In the genomic region with DNA sequence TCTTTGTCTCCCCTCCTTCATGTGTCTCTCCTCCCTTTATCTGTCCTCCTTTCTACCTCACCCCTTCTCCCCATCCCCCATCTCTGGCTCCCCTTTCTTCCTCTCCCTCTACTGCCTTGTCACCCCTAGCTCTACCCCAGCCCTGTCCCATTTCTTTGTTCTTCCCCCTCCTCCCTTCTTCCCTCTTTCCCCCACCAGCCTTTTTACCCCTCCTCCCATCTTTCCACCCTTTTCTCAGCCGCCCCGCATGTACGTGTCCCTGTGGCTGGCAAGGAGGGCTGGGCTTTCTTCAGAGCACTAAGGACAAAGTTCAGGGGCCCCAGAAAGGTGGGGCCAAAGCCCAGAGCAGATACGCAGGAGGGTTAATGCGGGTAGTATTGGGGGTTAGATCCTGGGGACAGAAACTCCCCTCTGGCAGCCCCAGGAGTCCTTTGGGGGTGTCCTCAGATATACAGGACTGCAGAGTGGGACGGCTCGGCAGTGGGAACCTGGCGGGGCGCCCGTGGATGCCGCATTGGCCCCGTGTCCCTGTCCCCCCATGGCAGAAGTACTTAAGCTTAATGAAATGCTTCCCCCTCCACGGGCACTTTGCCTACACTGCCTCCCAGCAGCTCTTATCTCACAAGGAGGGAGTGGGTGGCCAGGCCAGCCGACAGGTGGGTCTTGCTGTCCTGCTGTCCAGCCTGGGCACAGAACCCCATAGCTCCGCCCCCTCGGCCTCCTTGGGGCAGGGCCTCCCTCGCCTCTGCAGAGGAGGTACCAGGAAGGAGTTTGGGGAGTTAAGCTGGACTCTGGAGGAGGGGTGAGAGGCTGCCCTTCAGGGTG, we compare ENCODE assay signal across 10 cellular contexts. TPM values are rescaled to one million over a fixed set of nuclear protein-coding genes. Genes with fewer than 3 reads are reported as not detected.
DNase-seq lines count a peak whose midpoint lies in the region; ATAC-seq lines count a peak whose summit lies in the region.
"Had no signal": no experiment of that assay in that cellular context is flagged by ENCODE, and none has a peak within 500 bp of the region (broad histone marks: within the 10 kb centered on the region; RNA-seq: fewer than 3 reads in every experiment).

No MANE protein-coding gene starts in this region.

- H3K27me3 Mint-ChIP-seq in activated T-helper 17 cell treated with anti-CD3 and anti-CD28 coated beads, Interleukin-2, amount 50 U/mL, for 72 hours, result no peaks in the 10 kb centered on the region

- H3K9me3 Mint-ChIP-seq in activated T-helper 17 cell treated with anti-CD3 and anti-CD28 coated beads, Interleukin-2, amount 50 U/mL, for 72 hours, result no peaks in the 10 kb centered on the region
- H3K9me3 Mint-ChIP-seq in stimulated activated effector memory CD8-positive, alpha-beta T cell treated with anti-CD3 and anti-CD28 coated beads, Interleukin-12 subunit alpha, Interleukin-12 subunit beta, amount 100 ng/mL, for 72 hours, result no peaks in the 10 kb centered on the region

- no peak for ATAC-seq in activated T-helper 17 cell treated with anti-CD3 and anti-CD28 coated beads, Interleukin-2, amount 50 U/mL, for 72 hours (replicated peaks)
- no peak for ATAC-seq in stimulated activated effector memory CD8-positive, alpha-beta T cell treated with anti-CD3 and anti-CD28 coated beads, Interleukin-12 subunit alpha, Interleukin-12 subunit beta, amount 100 ng/mL, for 72 hours
- no peak for ATAC-seq in HG03378 (IDR thresholded peaks at IDR 0.05; ENCODE audit: unreplicated experiment)

- H3K36me3 Mint-ChIP-seq in activated T-helper 17 cell treated with anti-CD3 and anti-CD28 coated beads, Interleukin-2, amount 50 U/mL, for 72 hours (ENCODE audit: low read depth), result no peaks in the 10 kb centered on the region
- peaks cover 10% of the 10 kb centered on the region for H3K36me3 Mint-ChIP-seq in stimulated activated effector memory CD8-positive, alpha-beta T cell treated with anti-CD3 and anti-CD28 coated beads, Interleukin-12 subunit alpha, Interleukin-12 subunit beta, amount 100 ng/mL, for 72 hours

- no peaks in the 10 kb centered on the region for H3K27me3 ChIP-seq in layer of hippocampus (ENCODE audit: control insufficient read depth, insufficient read depth, low read length)

- DNase-seq in HUDEP-2 (lab: John Stamatoyannopoulos, UW; ENCODE audit: unreplicated experiment in 76 of 76) (peak in 71 of 76 experiments; percentile 30 to 94 (median 70)), glomerular visceral epithelial cell (ENCODE audit: extremely low spot score) (no peak), HK-2 (ENCODE audit: unreplicated experiment) (no peak), EL (no peak)
- no peak for DNase-seq in stimulated activated effector memory CD8-positive, alpha-beta T cell treated with anti-CD3 and anti-CD28 coated beads, Interleukin-12 subunit alpha, Interleukin-12 subunit beta, amount 100 ng/mL, for 72 hours (ENCODE audit: low spot score in 2 of 2)

- peaks cover 22% of the 10 kb centered on the region for H3K4me1 Mint-ChIP-seq in activated T-helper 17 cell treated with anti-CD3 and anti-CD28 coated beads, Interleukin-2, amount 50 U/mL, for 72 hours
- peaks cover 82% of the 10 kb centered on the region for H3K4me1 Mint-ChIP-seq in stimulated activated effector memory CD8-positive, alpha-beta T cell treated with anti-CD3 and anti-CD28 coated beads, Interleukin-12 subunit alpha, Interleukin-12 subunit beta, amount 100 ng/mL, for 72 hours

- peak overlapping the region; percentile 100 for H3K27ac ChIP-seq in layer of hippocampus (ENCODE audit: low read depth, low read length)

- peak overlapping the region; percentile 89 for H3K27ac Mint-ChIP-seq in activated T-helper 17 cell treated with anti-CD3 and anti-CD28 coated beads, Interleukin-2, amount 50 U/mL, for 72 hours
- H3K27ac Mint-ChIP-seq in stimulated activated effector memory CD8-positive, alpha-beta T cell treated with anti-CD3 and anti-CD28 coated beads, Interleukin-12 subunit alpha, Interleukin-12 subunit beta, amount 100 ng/mL, for 72 hours, result peak overlapping the region; percentile 95

- peak overlapping the region; percentile 94 for H3K4me3 Mint-ChIP-seq in activated T-helper 17 cell treated with anti-CD3 and anti-CD28 coated beads, Interleukin-2, amount 50 U/mL, for 72 hours
- H3K4me3 Mint-ChIP-seq in stimulated activated effector memory CD8-positive, alpha-beta T cell treated with anti-CD3 and anti-CD28 coated beads, Interleukin-12 subunit alpha, Interleukin-12 subunit beta, amount 100 ng/mL, for 72 hours, result peak overlapping the region; percentile 83

RNA-seq across cellular contexts. Expression of gene THRA, which starts 8.3 kb away (rescaled TPM):
- 10 to 100 TPM; 10.3 to 14.4 TPM for total RNA-seq in activated T-helper 17 cell treated with anti-CD3 and anti-CD28 coated beads, Interleukin-2, amount 50 U/mL, for 72 hours

RNA-seq across cellular contexts. Expression of gene MED24, which starts 16.9 kb away (rescaled TPM):
- total RNA-seq in activated T-helper 17 cell treated with anti-CD3 and anti-CD28 coated beads, Interleukin-2, amount 50 U/mL, for 72 hours, result 100 to 1,000 TPM in 1 of 2 donors, 10 to 100 TPM in 1; 83.5 to 140 TPM

RNA-seq across cellular contexts. Expression of gene NR1D1, which starts 29.3 kb away (rescaled TPM):
- 10 to 100 TPM; 12.2 to 21.8 TPM for total RNA-seq in activated T-helper 17 cell treated with anti-CD3 and anti-CD28 coated beads, Interleukin-2, amount 50 U/mL, for 72 hours

RNA-seq across cellular contexts. Expression of gene MSL1, which starts 50.7 kb away (rescaled TPM):
- total RNA-seq in activated T-helper 17 cell treated with anti-CD3 and anti-CD28 coated beads, Interleukin-2, amount 50 U/mL, for 72 hours, result 100 to 1,000 TPM in 1 of 2 donors, 10 to 100 TPM in 1; 80.5 to 114 TPM

RNA-seq across cellular contexts. Expression of gene CSF3, which starts 55.9 kb away (rescaled TPM):
- total RNA-seq in activated T-helper 17 cell treated with anti-CD3 and anti-CD28 coated beads, Interleukin-2, amount 50 U/mL, for 72 hours, result not detected
- total RNA-seq: fibroblast of lung, SK-MEL-5 had no signal

Comparison
In these comparisons a context has a peak if more than half of its experiments do, and no peak if none do; other contexts are left out.
1. DNase-seq: peak in HUDEP-2 (71 of 76); none in stimulated activated effector memory CD8-positive, alpha-beta T cell treated with anti-CD3 and anti-CD28 coated beads, Interleukin-12 subunit alpha, Interleukin-12 subunit beta, amount 100 ng/mL, for 72 hours (0 of 2), glomerular visceral epithelial cell (single experiment), HK-2 (single experiment) and EL (single experiment).